In the genomic region with DNA sequence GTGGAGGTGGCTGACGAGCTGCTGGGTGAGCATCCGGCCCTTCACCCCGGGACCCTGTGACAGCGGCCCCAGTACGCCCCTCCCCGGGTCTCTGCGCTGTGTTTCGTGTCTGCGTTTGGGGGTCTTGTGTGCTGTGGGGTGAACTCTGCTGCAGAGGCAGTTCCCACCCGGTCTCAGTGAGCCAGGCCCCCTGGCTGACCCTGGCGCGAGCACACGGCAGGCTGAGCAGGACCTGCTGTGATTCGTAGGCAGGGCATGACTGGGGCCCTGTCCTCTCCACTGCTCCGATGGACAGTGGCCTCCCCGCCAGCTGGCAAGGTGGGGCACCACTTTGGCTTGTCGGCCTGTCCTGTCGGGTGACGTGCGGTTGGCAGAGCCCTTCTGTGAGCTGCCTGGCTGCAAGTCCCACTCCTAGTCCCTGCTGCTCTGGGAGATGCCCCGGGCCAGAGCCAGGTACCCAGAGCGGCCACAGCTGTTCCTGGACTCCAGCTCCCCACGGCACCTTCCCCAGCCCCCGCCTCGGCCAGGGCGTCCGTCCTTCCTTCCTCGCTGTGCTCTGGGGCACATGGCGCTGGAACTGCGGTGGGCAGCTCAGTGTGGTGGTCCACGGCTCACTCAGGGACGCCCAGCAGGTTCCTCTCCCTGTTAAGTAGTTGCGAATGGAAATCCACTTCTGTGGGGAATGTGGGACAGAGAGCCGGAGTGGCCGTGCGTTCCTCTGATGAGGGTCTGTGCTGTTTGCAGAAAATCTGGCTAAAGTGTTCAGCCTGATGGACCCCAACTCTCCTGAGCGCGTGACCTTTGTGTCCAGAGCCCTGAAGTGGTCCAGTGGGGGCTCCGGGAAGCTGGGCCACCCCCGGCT, we compare ENCODE assay signal across 1 cellular context.
TF ChIP-seq lines count a peak whose summit lies in the region.

No MANE protein-coding gene starts in this region.

TF ChIP-seq in IMR-90, 13 proteins besides CTCF, POLR2A, EP300 and RAD21:
- no peak for TF ChIP-seq CHD1 (IDR thresholded peaks at IDR 0.05; ENCODE audit: low read depth, low read length)
- no peak for TF ChIP-seq NFE2L2 (IDR thresholded peaks at IDR 0.05; ENCODE audit: low read depth, low read length)
- TF ChIP-seq RCOR1 (IDR thresholded peaks at IDR 0.05; ENCODE audit: insufficient replicate concordance, low read length), result no peak
- no peak for TF ChIP-seq SMC3 (IDR thresholded peaks at IDR 0.05; ENCODE audit: low read depth, low read length)
- no peak for TF ChIP-seq FOS (IDR thresholded peaks at IDR 0.05; ENCODE audit: low read depth, low read length)
- TF ChIP-seq MXI1 (IDR thresholded peaks at IDR 0.05; ENCODE audit: borderline replicate concordance, low read depth, low read length), result no peak
- TF ChIP-seq, protein P1, sequence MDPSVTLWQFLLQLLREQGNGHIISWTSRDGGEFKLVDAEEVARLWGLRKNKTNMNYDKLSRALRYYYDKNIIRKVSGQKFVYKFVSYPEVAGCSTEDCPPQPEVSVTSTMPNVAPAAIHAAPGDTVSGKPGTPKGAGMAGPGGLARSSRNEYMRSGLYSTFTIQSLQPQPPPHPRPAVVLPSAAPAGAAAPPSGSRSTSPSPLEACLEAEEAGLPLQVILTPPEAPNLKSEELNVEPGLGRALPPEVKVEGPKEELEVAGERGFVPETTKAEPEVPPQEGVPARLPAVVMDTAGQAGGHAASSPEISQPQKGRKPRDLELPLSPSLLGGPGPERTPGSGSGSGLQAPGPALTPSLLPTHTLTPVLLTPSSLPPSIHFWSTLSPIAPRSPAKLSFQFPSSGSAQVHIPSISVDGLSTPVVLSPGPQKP (IDR thresholded peaks at IDR 0.05; ENCODE audit: borderline replicate concordance, low read depth, low read length), result no peak
- no peak for TF ChIP-seq CEBPB (IDR thresholded peaks at IDR 0.05; ENCODE audit: low read depth, low read length)
- no peak for TF ChIP-seq MAZ (IDR thresholded peaks at IDR 0.05; ENCODE audit: borderline replicate concordance, low read depth, low read length)
- TF ChIP-seq MAFK (IDR thresholded peaks at IDR 0.05; ENCODE audit: low read depth, low read length), result no peak
- no peak for TF ChIP-seq RFX5 (IDR thresholded peaks at IDR 0.05; ENCODE audit: low read depth, low read length)
- TF ChIP-seq USF2 (IDR thresholded peaks at IDR 0.05; ENCODE audit: low read depth, low read length), result no peak
